1 cellular context compared by ENCODE assay signal in the genomic region with DNA sequence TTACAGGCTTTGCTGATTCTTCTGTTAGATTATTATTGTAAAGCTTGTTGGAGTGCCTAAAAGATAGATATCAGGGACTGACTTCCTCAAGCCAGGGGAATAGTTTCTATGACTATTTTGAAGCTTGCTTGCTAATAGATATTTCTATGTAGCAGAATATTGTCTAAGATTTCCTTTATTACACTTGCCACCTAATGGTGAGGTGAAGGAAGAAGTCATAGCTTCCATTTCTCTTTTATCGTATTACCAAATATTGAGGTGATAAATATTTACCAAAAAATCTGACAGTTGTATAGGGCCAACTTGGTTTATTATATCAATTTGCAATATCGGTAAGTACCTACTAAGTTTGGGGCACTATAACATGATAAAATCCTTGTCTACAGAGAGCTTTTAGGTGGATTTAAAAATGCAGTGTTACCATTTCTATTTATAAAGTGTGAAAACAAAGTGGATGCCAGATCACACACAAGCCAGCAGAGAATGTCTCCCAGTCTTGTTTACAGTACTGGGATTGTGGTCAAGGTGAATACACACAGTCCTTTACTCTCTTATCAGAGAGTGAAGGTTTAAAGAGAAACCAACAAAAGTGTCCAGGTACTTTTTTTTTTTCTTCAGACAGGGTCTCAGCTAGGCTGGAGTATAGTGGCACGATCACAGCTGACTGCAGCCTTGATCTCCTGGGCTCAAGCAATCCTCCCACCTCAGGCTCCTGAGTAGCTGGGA.
TF ChIP-seq lines count a peak whose summit lies in the region.

No MANE protein-coding gene starts in this region.

TF ChIP-seq in HepG2, 621 proteins besides CTCF, POLR2A, EP300 and RAD21 (continued from another document and continues in another):
- no peak for TF ChIP-seq ARID4A (CRISPR knock-in tag; IDR thresholded peaks at IDR 0.05; ENCODE audit: borderline replicate concordance)
- 0 out of 2 replicates have a peak, but pooled peaks have one; percentile 22 for TF ChIP-seq CREM (IDR thresholded peaks at IDR 0.05)
- no peak for TF ChIP-seq CREM (CRISPR knock-in tag; IDR thresholded peaks at IDR 0.05)
- no peak for TF ChIP-seq ZNF431 (CRISPR knock-in tag; IDR thresholded peaks at IDR 0.05; ENCODE audit: borderline replicate concordance, low read depth)
- TF ChIP-seq FOXK1 (CRISPR knock-in tag; IDR thresholded peaks at IDR 0.05; ENCODE audit: borderline replicate concordance, low read depth), result peak; percentile 33; the same call in 1 of the 2 replicates
- TF ChIP-seq AHDC1 (CRISPR knock-in tag; IDR thresholded peaks at IDR 0.05; ENCODE audit: borderline replicate concordance), result peak; percentile 88; the same call in 1 of the 2 replicates
- TF ChIP-seq GFI1 (CRISPR knock-in tag; IDR thresholded peaks at IDR 0.05; ENCODE audit: borderline replicate concordance), result peak; percentile 27; the same call in 1 of the 2 replicates
- TF ChIP-seq FOXA1 (IDR thresholded peaks at IDR 0.05), result no peak
- peak; percentile 38; the same call in 1 of the 2 replicates for TF ChIP-seq FOXA1 (CRISPR knock-in tag; IDR thresholded peaks at IDR 0.05)
- no peak for TF ChIP-seq ZFP1 (CRISPR knock-in tag; IDR thresholded peaks at IDR 0.05)
- no peak for TF ChIP-seq SMAD3 (CRISPR knock-in tag; IDR thresholded peaks at IDR 0.05)
- TF ChIP-seq ZNF232 (CRISPR knock-in tag; IDR thresholded peaks at IDR 0.05; ENCODE audit: borderline replicate concordance), result no peak
- TF ChIP-seq TCF7 (IDR thresholded peaks at IDR 0.05; ENCODE audit: low read depth), result peak; percentile 55
- no peak for TF ChIP-seq HDAC1 (CRISPR knock-in tag; IDR thresholded peaks at IDR 0.05)
- TF ChIP-seq RARA (CRISPR knock-in tag; IDR thresholded peaks at IDR 0.05), result peak; percentile 33; the same call in 1 of the 2 replicates
- TF ChIP-seq RERE (CRISPR knock-in tag; IDR thresholded peaks at IDR 0.05; ENCODE audit: low read depth), result no peak
- TF ChIP-seq GATAD2A (CRISPR knock-in tag; IDR thresholded peaks at IDR 0.05), result peak; percentile 48
- TF ChIP-seq ARID5B (CRISPR knock-in tag; IDR thresholded peaks at IDR 0.05), result peak; percentile 65
- TF ChIP-seq SOX6 (IDR thresholded peaks at IDR 0.05), result no peak
- TF ChIP-seq SOX6 (CRISPR knock-in tag; IDR thresholded peaks at IDR 0.05), result peak; percentile 56; the same call in 1 of the 2 replicates
- TF ChIP-seq ZNF207 (IDR thresholded peaks at IDR 0.05; ENCODE audit: borderline replicate concordance), result no peak
- no peak for TF ChIP-seq KLF11 (CRISPR knock-in tag; IDR thresholded peaks at IDR 0.05)
- TF ChIP-seq, protein P1, sequence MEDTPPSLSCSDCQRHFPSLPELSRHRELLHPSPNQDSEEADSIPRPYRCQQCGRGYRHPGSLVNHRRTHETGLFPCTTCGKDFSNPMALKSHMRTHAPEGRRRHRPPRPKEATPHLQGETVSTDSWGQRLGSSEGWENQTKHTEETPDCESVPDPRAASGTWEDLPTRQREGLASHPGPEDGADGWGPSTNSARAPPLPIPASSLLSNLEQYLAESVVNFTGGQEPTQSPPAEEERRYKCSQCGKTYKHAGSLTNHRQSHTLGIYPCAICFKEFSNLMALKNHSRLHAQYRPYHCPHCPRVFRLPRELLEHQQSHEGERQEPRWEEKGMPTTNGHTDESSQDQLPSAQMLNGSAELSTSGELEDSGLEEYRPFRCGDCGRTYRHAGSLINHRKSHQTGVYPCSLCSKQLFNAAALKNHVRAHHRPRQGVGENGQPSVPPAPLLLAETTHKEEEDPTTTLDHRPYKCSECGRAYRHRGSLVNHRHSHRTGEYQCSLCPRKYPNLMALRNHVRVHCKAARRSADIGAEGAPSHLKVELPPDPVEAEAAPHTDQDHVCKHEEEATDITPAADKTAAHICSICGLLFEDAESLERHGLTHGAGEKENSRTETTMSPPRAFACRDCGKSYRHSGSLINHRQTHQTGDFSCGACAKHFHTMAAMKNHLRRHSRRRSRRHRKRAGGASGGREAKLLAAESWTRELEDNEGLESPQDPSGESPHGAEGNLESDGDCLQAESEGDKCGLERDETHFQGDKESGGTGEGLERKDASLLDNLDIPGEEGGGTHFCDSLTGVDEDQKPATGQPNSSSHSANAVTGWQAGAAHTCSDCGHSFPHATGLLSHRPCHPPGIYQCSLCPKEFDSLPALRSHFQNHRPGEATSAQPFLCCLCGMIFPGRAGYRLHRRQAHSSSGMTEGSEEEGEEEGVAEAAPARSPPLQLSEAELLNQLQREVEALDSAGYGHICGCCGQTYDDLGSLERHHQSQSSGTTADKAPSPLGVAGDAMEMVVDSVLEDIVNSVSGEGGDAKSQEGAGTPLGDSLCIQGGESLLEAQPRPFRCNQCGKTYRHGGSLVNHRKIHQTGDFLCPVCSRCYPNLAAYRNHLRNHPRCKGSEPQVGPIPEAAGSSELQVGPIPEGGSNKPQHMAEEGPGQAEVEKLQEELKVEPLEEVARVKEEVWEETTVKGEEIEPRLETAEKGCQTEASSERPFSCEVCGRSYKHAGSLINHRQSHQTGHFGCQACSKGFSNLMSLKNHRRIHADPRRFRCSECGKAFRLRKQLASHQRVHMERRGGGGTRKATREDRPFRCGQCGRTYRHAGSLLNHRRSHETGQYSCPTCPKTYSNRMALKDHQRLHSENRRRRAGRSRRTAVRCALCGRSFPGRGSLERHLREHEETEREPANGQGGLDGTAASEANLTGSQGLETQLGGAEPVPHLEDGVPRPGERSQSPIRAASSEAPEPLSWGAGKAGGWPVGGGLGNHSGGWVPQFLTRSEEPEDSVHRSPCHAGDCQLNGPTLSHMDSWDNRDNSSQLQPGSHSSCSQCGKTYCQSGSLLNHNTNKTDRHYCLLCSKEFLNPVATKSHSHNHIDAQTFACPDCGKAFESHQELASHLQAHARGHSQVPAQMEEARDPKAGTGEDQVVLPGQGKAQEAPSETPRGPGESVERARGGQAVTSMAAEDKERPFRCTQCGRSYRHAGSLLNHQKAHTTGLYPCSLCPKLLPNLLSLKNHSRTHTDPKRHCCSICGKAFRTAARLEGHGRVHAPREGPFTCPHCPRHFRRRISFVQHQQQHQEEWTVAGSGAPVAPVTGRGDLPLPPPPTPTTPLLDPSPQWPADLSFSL (CRISPR knock-in tag; IDR thresholded peaks at IDR 0.05), result no peak
